6 cellular contexts compared by ENCODE assay signal in genomic region chr2:91526083-91526482, GRCh38.
DNase-seq lines count a peak whose midpoint lies in the region; ATAC-seq and TF ChIP-seq lines count a peak whose summit lies in the region.
"Not testable (repeated sequence)": the region's sequence is repeated elsewhere in the genome, so short reads cannot be mapped to it uniquely, and the experiment has no call there.

No MANE protein-coding gene starts in this region.

- not testable (repeated sequence) for ATAC-seq in Right ventricle myocardium inferior, right lobe of liver, sciatic nerve

- intact Hi-C loops in Right ventricle myocardium inferior (cut with DNase I); right lobe of liver (cut with DNase I); sciatic nerve (cut with DNase I): not testable (repeated sequence)

- not testable (repeated sequence) for H3K9me3 ChIP-seq in right lobe of liver, suprapubic skin

- not testable (repeated sequence) for H3K4me1 ChIP-seq in right lobe of liver, suprapubic skin

- H3K36me3 ChIP-seq in right lobe of liver, suprapubic skin: not testable (repeated sequence)

- not testable (repeated sequence) for H3K27ac ChIP-seq in right lobe of liver, suprapubic skin

- not testable (repeated sequence) for H3K4me3 ChIP-seq in right lobe of liver, suprapubic skin

- TF ChIP-seq EP300 in suprapubic skin (IDR thresholded peaks at IDR 0.05): not testable (repeated sequence)

- no CpG with 5 or more reads among the region's 5 CpGs for WGBS in right lobe of liver (ENCODE audit: insufficient coverage, low coverage, low lambda C conversion rate, missing lambda C conversion rate)
- WGBS in suprapubic skin: no CpG with 5 or more reads among the region's 5 CpGs

- TF ChIP-seq POLR2A in right lobe of liver (IDR thresholded peaks at IDR 0.05); suprapubic skin (IDR thresholded peaks at IDR 0.05): not testable (repeated sequence)

- DNase-seq in Right ventricle myocardium inferior (ENCODE audit: missing footprints) (peak; percentile 41), islet precursor cell (peak; percentile 28), right lobe of liver (peak in 2 of 3 donors; percentile 8 to 27), mucosa of gallbladder (ENCODE audit: low spot score) (peak; percentile 7), sciatic nerve (ENCODE audit: low spot score) (peak; percentile 38), suprapubic skin (ENCODE audit: low spot score in 2 of 2) (peak; percentile 17 to 35)

- not testable (repeated sequence) for H3K27me3 ChIP-seq in right lobe of liver, suprapubic skin

- not testable (repeated sequence) for TF ChIP-seq CTCF in right lobe of liver (IDR thresholded peaks at IDR 0.05); suprapubic skin (IDR thresholded peaks at IDR 0.05)
